In genomic region chr7:44764665-44765578, GRCh38 we compare ENCODE assay signal across 19 cellular contexts. TPM values are rescaled to one million over a fixed set of nuclear protein-coding genes. Genes with fewer than 3 reads are reported as not detected.
DNase-seq lines count a peak whose midpoint lies in the region; ATAC-seq, FAIRE-seq and TF ChIP-seq lines count a peak whose summit lies in the region.
"Had no signal": no experiment of that assay in that cellular context is flagged by ENCODE, and none has a peak within 500 bp of the region (broad histone marks: within the 10 kb centered on the region; RNA-seq: fewer than 3 reads in every experiment).

No MANE protein-coding gene starts in this region.

- intact Hi-C loops in HCT116 (cut with micrococcal nuclease), result no loop called here
- intact Hi-C loops in testis (cut with DNase I; ENCODE audit: low total_unique reads), result no loop called here

- no peak overlapping the region for H3K9ac ChIP-seq in HCT116 (ENCODE audit: low read length)
- H3K9ac ChIP-seq in liver (ENCODE audit: low read depth in 1 of 2, low read length in 2 of 2), result no peak overlapping the region
- H3K9ac ChIP-seq: neural progenitor cell had no signal

- H3K4me1 ChIP-seq in A549 (no peaks in the 10 kb centered on the region), HCT116 (ENCODE audit: control insufficient read depth in 1 of 2, insufficient read depth in 2 of 2, low read length in 2 of 2) (peaks cover 12 to 33% of the 10 kb centered on the region in 2 experiments), liver (ENCODE audit: control insufficient read depth in 4 of 4, insufficient read depth in 4 of 4, low read length in 3 of 4) (peaks cover 9 to 52% (median 43%) of the 10 kb centered on the region in 4 donors), testis (peaks cover 27% of the 10 kb centered on the region)

- no peaks in the 10 kb centered on the region for H3K9me3 ChIP-seq in A549
- no peaks in the 10 kb centered on the region for H3K9me3 ChIP-seq in HCT116 (ENCODE audit: control insufficient read depth in 1 of 2, insufficient read depth in 1 of 2, low read depth in 1 of 2, low read length in 2 of 2)
- no peaks in the 10 kb centered on the region for H3K9me3 ChIP-seq in liver (ENCODE audit: control insufficient read depth in 4 of 4, low read length in 3 of 4)
- H3K9me3 ChIP-seq in testis, result no peaks in the 10 kb centered on the region
- H3K9me3 ChIP-seq: MG63, Peyer's patch, upper lobe of left lung had no signal

- no peak for FAIRE-seq in A549 (lab: Jason Lieb, UNC)
- FAIRE-seq: endometrium had no signal

- 96% methylated on average over 16 of the region's 22 CpGs for WGBS in A549 (ENCODE audit: missing lambda C conversion rate)
- WGBS in liver, result 72% methylated on average over 22 of the region's 22 CpGs
- 60 to 66% methylated on average over 1 to 18 of the region's 22 CpGs for WGBS in testis, 2 donors

- POLR2A ChIA-PET in A549 (lab: Yijun Ruan, JAX), result no interaction called here
- POLR2A ChIA-PET in HCT116 (lab: Charles Lee), result no interaction called here

- H3K27ac ChIP-seq in A549 (no peak overlapping the region), HCT116 (ENCODE audit: low read depth, low read length) (no peak overlapping the region), liver (ENCODE audit: low read depth in 1 of 2, low read length in 2 of 2) (peak overlapping the region; percentile 23 to 57), testis (no peak overlapping the region)
- H3K27ac ChIP-seq: neural progenitor cell, Peyer's patch, upper lobe of left lung had no signal

- no peaks in the 10 kb centered on the region for H3K79me2 ChIP-seq in HCT116 (ENCODE audit: insufficient read depth, low read length)

- no peak for TF ChIP-seq CTCF in A549 (IDR thresholded peaks at IDR 0.05)
- 0 out of 6 replicates have a peak, but pooled peaks of 1 of the 3 experiments have one; percentile 7 for TF ChIP-seq CTCF in HCT116 (IDR thresholded peaks at IDR 0.05 in 2 of 3, conservative IDR thresholded peaks at IDR 0.05 in 1 of 3; ENCODE audit: borderline replicate concordance in 1 of 3, insufficient read depth in 1 of 3, low read depth in 2 of 3, low read length in 2 of 3)
- TF ChIP-seq CTCF in liver (IDR thresholded peaks at IDR 0.05; ENCODE audit: low read depth, low read length, missing input control), result no peak
- no peak for TF ChIP-seq CTCF in testis (IDR thresholded peaks at IDR 0.05)

- peaks cover 27 to 33% of the 10 kb centered on the region in 2 experiments; a peak in 3 of 4 replicates for H3K36me3 ChIP-seq in HCT116 (ENCODE audit: control insufficient read depth in 1 of 2, insufficient read depth in 2 of 2, low read length in 2 of 2)
- H3K36me3 ChIP-seq in liver (ENCODE audit: control insufficient read depth in 4 of 4, insufficient read depth in 3 of 4, low read depth in 1 of 4, low read length in 3 of 4), result peaks cover 10 to 65% (median 16%) of the 10 kb centered on the region in 4 donors
- no peaks in the 10 kb centered on the region for H3K36me3 ChIP-seq in testis (ENCODE audit: low read depth, missing control alignments)
- H3K36me3 ChIP-seq: neural progenitor cell had no signal

- H4K20me1 ChIP-seq in HCT116 (ENCODE audit: insufficient read depth), result no peaks in the 10 kb centered on the region

- TF ChIP-seq POLR2A in A549 (IDR thresholded peaks at IDR 0.05; ENCODE audit: low read length) (no peak), HCT116 (IDR thresholded peaks at IDR 0.05; ENCODE audit: borderline replicate concordance, extremely low read depth, insufficient read depth, insufficient read length) (no peak), testis (IDR thresholded peaks at IDR 0.05) (no peak)

- no peak overlapping the region for H2AFZ ChIP-seq in HCT116 (ENCODE audit: low read depth, low read length, poor library complexity, severe bottlenecking)
- H2AFZ ChIP-seq: neural progenitor cell had no signal

- peak in 1 of 2 experiments; percentile 39 for DNase-seq in A549 (ENCODE audit: low read depth in 1 of 2, low spot score in 1 of 2)
- no peak for DNase-seq in HCT116 (ENCODE audit: low read depth, low spot score)
- DNase-seq in cerebellar cortex (ENCODE audit: low spot score), result peak; percentile 62
- no peak for DNase-seq in testis
- no peak for DNase-seq in HPDE6-E6E7 (ENCODE audit: extremely low spot score)
- DNase-seq: aorta; CD8-positive, alpha-beta T cell; cerebellar nuclear complex; MG63; NCI-H1694; NCI-H774; Peyer's patch; stimulated activated naive CD8-positive, alpha-beta T cell treated with anti-CD3 and anti-CD28 coated beads, Interleukin-15, Interleukin-2, amounts not matched to agents 100 U/mL and 50 U/mL, for 24 hours; upper lobe of left lung had no signal

- no peak overlapping the region for H3K4me3 ChIP-seq in A549
- no peak overlapping the region for H3K4me3 ChIP-seq in HCT116 (replicated peaks in 1 of 2; ENCODE audit: low read depth in 1 of 2, low read length in 2 of 2)
- no peak overlapping the region for H3K4me3 ChIP-seq in liver (ENCODE audit: low read depth in 1 of 3, low read length in 3 of 3)
- no peak overlapping the region for H3K4me3 ChIP-seq in testis
- H3K4me3 ChIP-seq: MG63, neural progenitor cell, Peyer's patch, upper lobe of left lung had no signal

- TF ChIP-seq RAD21 in A549 (conservative IDR thresholded peaks at IDR 0.05 in 1 of 2, IDR thresholded peaks at IDR 0.05 in 1 of 2) (peak in 1 of 2 experiments; percentile 38; a peak in 1 of 5 replicates), HCT116 (IDR thresholded peaks at IDR 0.05; ENCODE audit: low read depth) (peak; percentile 30; the same call in 1 of the 2 replicates), liver (IDR thresholded peaks at IDR 0.05) (peak in 1 of 2 donors; percentile 72)

- H3K9me2 ChIP-seq in HCT116 (ENCODE audit: insufficient read depth), result no peaks in the 10 kb centered on the region

- H3K4me2 ChIP-seq in A549, result no peak overlapping the region
- no peak overlapping the region for H3K4me2 ChIP-seq in HCT116 (ENCODE audit: low read length)
- H3K4me2 ChIP-seq: neural progenitor cell had no signal

- CTCF ChIA-PET in A549 (lab: Yijun Ruan, JAX) (interaction anchor here (0.9 to 1.8 kb wide), 5 partner anchors 8 to 371 kb away, joined by 3 to 6 read pairs (median 4); no protein-coding TSS in a partner anchor), HCT116 (lab: Charles Lee) (no interaction called here)

- RAD21 ChIA-PET in HCT116 (lab: Charles Lee; ENCODE audit: low non-redundant PET in 1 of 2, low total read pairs in 2 of 2, uncharacterized antibody in 2 of 2, unreplicated experiment in 2 of 2), result no interaction called here

- TF ChIP-seq EP300 in A549 (IDR thresholded peaks at IDR 0.05), result no peak

- BruUV-seq in HCT116 (replicated peaks; lab: Mats Ljungman, UMichigan), result no TSS peak

- no peaks in the 10 kb centered on the region for H3K27me3 ChIP-seq in HCT116 (ENCODE audit: insufficient read depth, low read length)
- no peaks in the 10 kb centered on the region for H3K27me3 ChIP-seq in liver (ENCODE audit: control insufficient read depth in 4 of 4, insufficient read depth in 4 of 4, low read length in 3 of 4)
- H3K27me3 ChIP-seq in testis, result no peaks in the 10 kb centered on the region
- H3K27me3 ChIP-seq: MG63, neural progenitor cell, Peyer's patch, upper lobe of left lung had no signal

- ATAC-seq in A549, result peak; percentile 10 to 60; a peak in 3 of 6 replicates
- no peak for ATAC-seq in HCT116
- no peak for ATAC-seq in activated CD4-positive, CD25-positive, alpha-beta regulatory T cell treated with anti-CD3 and anti-CD28 coated beads, Interleukin-2, amount 50 U/mL, for 24 hours
- ATAC-seq in GM19351 (IDR thresholded peaks at IDR 0.05; ENCODE audit: unreplicated experiment), result no peak
- ATAC-seq: CD8-positive, alpha-beta T cell; stimulated activated naive CD8-positive, alpha-beta T cell treated with anti-CD3 and anti-CD28 coated beads, Interleukin-15, Interleukin-2, amounts not matched to agents 100 U/mL and 50 U/mL, for 24 hours had no signal

TF ChIP-seq in A549, 52 proteins besides CTCF, POLR2A, EP300 and RAD21:
- TF ChIP-seq HES2 (IDR thresholded peaks at IDR 0.05), result no peak
- TF ChIP-seq SMC3 (IDR thresholded peaks at IDR 0.05), result peak; percentile 25; the same call in 1 of the 3 replicates

TF ChIP-seq in liver, 16 proteins besides CTCF, POLR2A, EP300 and RAD21 (continues in another document):
- TF ChIP-seq RXRA (IDR thresholded peaks at IDR 0.05), result peak; percentile 100
- TF ChIP-seq TAF1 (conservative IDR thresholded peaks at IDR 0.05), result no peak
- peak; percentile 90 to 93 for TF ChIP-seq HNF4A (conservative IDR thresholded peaks at IDR 0.05)

RNA-seq across cellular contexts. Expression of gene ZMIZ2, which starts 16.3 kb away (rescaled TPM):
- polyA plus RNA-seq in A549 (2011; rRNA removed) (4.3 and 6.9 TPM in 2 replicates), A549 (2017; fragmentation: RNase III; extraction: RNeasy Plus Mini Kit Qiagen cat#74134 plus additional on column Dnase treatment) (21.7 to 24.5 TPM (median 23.9 TPM) in 3 replicates), liver (10 to 100 TPM in 1 of 2 donors, 1 to 10 TPM in 1; 4.5 to 11.6 TPM), testis (ENCODE audit: insufficient read depth, low read depth, low replicate concordance) (86.6 TPM)
- polyA plus RNA-seq in A549 (2012; cell fraction: cytosol; rRNA removed), result 8.1 and 11.7 TPM in 2 replicates
- 68.0 and 69.2 TPM in 2 replicates for polyA plus RNA-seq in A549 (2012; cell fraction: nucleus; rRNA removed)
- 12.2 and 15.3 TPM in 2 replicates for polyA minus RNA-seq in A549 (2011; rRNA and poly(A)+ RNA removed)
- total RNA-seq in HCT116 (2021; ENCODE audit: unreplicated experiment) (91.3 TPM), liver (10 to 100 TPM in 1 of 2 donors, 1 to 10 TPM in 1; 4.4 to 11.0 TPM), testis (10 to 100 TPM; 47.9 to 85.9 TPM)
- polyA plus RNA-seq in HCT116 (2012), result 60.1 and 62.7 TPM in 2 replicates

RNA-seq across cellular contexts. Expression of gene PPIA, which starts 31.6 kb away (rescaled TPM):
- polyA plus RNA-seq in A549 (2011; rRNA removed) (5,366 and 6,016 TPM in 2 replicates), A549 (2017; fragmentation: RNase III; extraction: RNeasy Plus Mini Kit Qiagen cat#74134 plus additional on column Dnase treatment) (6,452 to 7,028 TPM (median 6,488 TPM) in 3 replicates), liver (1,000 to 10,000 TPM; 1,362 to 1,437 TPM), testis (ENCODE audit: insufficient read depth, low read depth, low replicate concordance) (918 TPM)
- 6,087 and 6,712 TPM in 2 replicates for polyA plus RNA-seq in A549 (2012; cell fraction: cytosol; rRNA removed)
- 2,383 and 3,176 TPM in 2 replicates for polyA plus RNA-seq in A549 (2012; cell fraction: nucleus; rRNA removed)
- polyA minus RNA-seq in A549 (2011; rRNA and poly(A)+ RNA removed), result 753 and 870 TPM in 2 replicates
- total RNA-seq in HCT116 (2021; ENCODE audit: unreplicated experiment) (2,836 TPM), liver (1,000 to 10,000 TPM in 1 of 2 donors, 100 to 1,000 TPM in 1; 834 to 1,873 TPM), testis (100 to 1,000 TPM; 616 to 873 TPM)
- 2,295 and 3,307 TPM in 2 replicates for polyA plus RNA-seq in HCT116 (2012)

Comparison
In these comparisons a context has a peak if more than half of its experiments do, and no peak if none do; other contexts are left out.
1. ATAC-seq: peak in A549 (2 of 2); none in HCT116 (single experiment), activated CD4-positive, CD25-positive, alpha-beta regulatory T cell treated with anti-CD3 and anti-CD28 coated beads, Interleukin-2, amount 50 U/mL, for 24 hours (0 of 2) and GM19351 (single experiment).
2. H3K27ac ChIP-seq: peak in liver (2 of 2); none in A549 (0 of 2), HCT116 (single experiment) and testis (0 of 2).